In genomic region chr15:64151727-64152506, GRCh38 we compare ENCODE assay signal across 8 cellular contexts. TPM values are rescaled to one million over a fixed set of nuclear protein-coding genes. Genes with fewer than 3 reads are reported as not detected.
A peak's percentile ranks its signal among the peaks of the same experiment; 100 is the strongest.
DNase-seq lines count a peak whose midpoint lies in the region; ATAC-seq, FAIRE-seq and TF ChIP-seq lines count a peak whose summit lies in the region.

Gene SNX22 (plus strand): TSS chr15:64151731. CDS start chr15:64151776, 45 bp downstream.

- H3K27ac Mint-ChIP-seq in nephron: no peak within 1 kb of the TSS

- no peak within 1 kb of the TSS for H3K4ac ChIP-seq in H1 (replicated peaks; ENCODE audit: insufficient read length, low read depth, low read length)

- H3K9me3 Mint-ChIP-seq in nephron: no peaks in the 10 kb centered on the region

- H2BK20ac ChIP-seq in H1 (ENCODE audit: low read length): no peak within 1 kb of the TSS

- DNase-seq in NCI-H1092 treated with DMSO at 0.1 percent for 48 hours (lab: John Stamatoyannopoulos, UW): peak; percentile 32
- no peak for DNase-seq in NCI-H1092 (lab: John Stamatoyannopoulos, UW)
- peak in 1 of 2 experiments; percentile 78 for DNase-seq in H1 (ENCODE audit: low read depth in 1 of 2, low spot score in 2 of 2)
- DNase-seq in HEK293T (ENCODE audit: extremely low spot score): no peak
- no peak for DNase-seq in DMS153 treated with DMSO at 0.1 percent for 48 hours (lab: John Stamatoyannopoulos, UW; ENCODE audit: unreplicated experiment)

- H4K20me1 ChIP-seq in H1 (replicated peaks in 1 of 2; ENCODE audit: control insufficient read depth in 1 of 2, insufficient read depth in 2 of 2, low read length in 2 of 2): peaks cover 10 to 12% of the 10 kb centered on the region in 2 experiments

- TF ChIP-seq POLR2A in H1 (IDR thresholded peaks at IDR 0.05; ENCODE audit: control extremely low read depth in 1 of 2, low read depth in 2 of 2, low read length in 2 of 2): peak in 1 of 2 experiments; percentile 52; a peak in 2 of 3 replicates

- peaks cover 34% of the 10 kb centered on the region for H3K27me3 Mint-ChIP-seq in nephron (ENCODE audit: low read depth)

- H3K23me2 ChIP-seq in H1 (ENCODE audit: low read depth, low read length): peaks cover 9% of the 10 kb centered on the region; the same call in 1 of the 2 replicates

- no peak for FAIRE-seq in H1 (lab: Jason Lieb, UNC)

- H3K36me3 ChIP-seq in H1 (ENCODE audit: control insufficient read depth in 2 of 4, insufficient read depth in 4 of 4, low read length in 3 of 4): peaks cover 11 to 21% (median 15%) of the 10 kb centered on the region in 4 experiments; a peak in 7 of 8 replicates

- H3K18ac ChIP-seq in H1 (ENCODE audit: extremely low read depth, low read length): peak within 1 kb of the TSS; percentile 71

- no peak within 1 kb of the TSS for H4K5ac ChIP-seq in H1 (ENCODE audit: insufficient read length, low read depth, low read length)

- H4K8ac ChIP-seq in H1 (ENCODE audit: extremely low read depth, insufficient read depth, low read length): peak within 1 kb of the TSS; percentile 41

- ATAC-seq in HG02588 (IDR thresholded peaks at IDR 0.05; ENCODE audit: unreplicated experiment): peak; percentile 18
- ATAC-seq in SK-N-SH treated with all-trans-retinoic acid at 6 μM for 48 hours: peak; percentile 6

- no peak within 1 kb of the TSS for H2AK5ac ChIP-seq in H1 (ENCODE audit: low read depth, low read length)

- H3K23ac ChIP-seq in H1 (ENCODE audit: insufficient read length): no peak within 1 kb of the TSS

- peak within 1 kb of the TSS; percentile 83 to 87 (median 84) for H3K4me3 Mint-ChIP-seq in nephron

- peak within 1 kb of the TSS in 3 of 4 experiments; percentile 20 to 89 (median 46); a peak in 4 of 7 replicates for H3K9ac ChIP-seq in H1 (replicated peaks in 1 of 4; ENCODE audit: extremely low read depth in 1 of 4, low read depth in 3 of 4, low read length in 3 of 4)

- H3K27me3 ChIP-seq in H1 (replicated peaks in 1 of 4; ENCODE audit: control insufficient read depth in 3 of 4, extremely low read depth in 1 of 4, insufficient read depth in 3 of 4, low read length in 3 of 4): peaks cover 0 to 18% (median 14%) of the 10 kb centered on the region in 4 experiments; a peak in 5 of 7 replicates

- peaks cover 19% of the 10 kb centered on the region for H3K36me3 Mint-ChIP-seq in nephron (ENCODE audit: low read depth)

- H2AFZ ChIP-seq in H1 (ENCODE audit: low read length): peak within 1 kb of the TSS; percentile 99; the same call in 1 of the 2 replicates

- no peak for TF ChIP-seq RAD21 in H1 (IDR thresholded peaks at IDR 0.05 in 1 of 2, conservative IDR thresholded peaks at IDR 0.05 in 1 of 2; ENCODE audit: low read depth in 2 of 2, low read length in 2 of 2)

- no peak within 1 kb of the TSS for H2BK5ac ChIP-seq in H1 (ENCODE audit: low read depth, low read length)

- no peaks in the 10 kb centered on the region for H3K9me3 ChIP-seq in H1 (ENCODE audit: insufficient read depth in 2 of 2, low read depth in 1 of 2, low read length in 1 of 2)

- H3K4me1 Mint-ChIP-seq in nephron: peaks cover 29% of the 10 kb centered on the region

- no peak within 1 kb of the TSS for H2BK120ac ChIP-seq in H1 (replicated peaks; ENCODE audit: low read depth, low read length)

- H3K4me2 ChIP-seq in H1 (ENCODE audit: insufficient read depth in 1 of 2, low read depth in 2 of 2, low read length in 2 of 2): peak within 1 kb of the TSS; percentile 61 to 99

- no peak within 1 kb of the TSS for H4K91ac ChIP-seq in H1 (replicated peaks; ENCODE audit: insufficient read length, low read length)

- no peak for TF ChIP-seq EP300 in H1 (IDR thresholded peaks at IDR 0.05; ENCODE audit: borderline replicate concordance in 1 of 2, low read depth in 2 of 2, low read length in 2 of 2)

- H3K79me1 ChIP-seq in H1 (ENCODE audit: low read depth, low read length): no peaks in the 10 kb centered on the region

- CTCF ChIA-PET in H1 (lab: Charles Lee; ENCODE audit: partially characterized antibody): interaction anchor here (0.6 to 3.2 kb wide), 4 partner anchors 10 to 374 kb away, joined by 3 to 23 read pairs (median 8); partner anchors contain the start of gene PPIB
- CTCF ChIA-PET in HEK293T (lab: Yijun Ruan, JAX): interaction anchor here (0.6 kb wide), 1 partner anchor 535 kb away, joined by 3 read pairs; no protein-coding TSS in a partner anchor

- no peak within 1 kb of the TSS for H3K14ac ChIP-seq in H1 (ENCODE audit: insufficient read length)

- H3K27ac ChIP-seq in H1 (ENCODE audit: low read depth, low read length): no peak within 1 kb of the TSS

- H2BK15ac ChIP-seq in H1 (ENCODE audit: low read length): peak within 1 kb of the TSS; percentile 92; the same call in 1 of the 2 replicates

- H3K4me1 ChIP-seq in H1 (replicated peaks in 1 of 4; ENCODE audit: control insufficient read depth in 3 of 4, insufficient read depth in 4 of 4, low read length in 3 of 4): peaks cover 0 to 12% (median 8%) of the 10 kb centered on the region in 4 experiments; a peak in 6 of 7 replicates

- WGBS in H1 (ENCODE audit: extremely low coverage in 1 of 2, insufficient coverage in 1 of 2, insufficient read length in 1 of 2, insufficient replicate concordance in 2 of 2, low coverage in 1 of 2, low lambda C conversion rate in 2 of 2, missing lambda C conversion rate in 1 of 2), 2 experiments: 1% methylated on average over 45 of the region's 83 CpGs; no CpG with 5 or more reads in 1 of the 2 experiments

- TF ChIP-seq CTCF in H1 (IDR thresholded peaks at IDR 0.05; ENCODE audit: control extremely low read depth in 1 of 3, insufficient read depth in 1 of 3, low read depth in 1 of 3, low read length in 3 of 3): no peak
- TF ChIP-seq CTCF in nephron (IDR thresholded peaks at IDR 0.05; ENCODE audit: unreplicated experiment in 3 of 3): no peak

- H2BK12ac ChIP-seq in H1 (ENCODE audit: low read depth, low read length): no peak within 1 kb of the TSS

- H3K56ac ChIP-seq in H1 (replicated peaks; ENCODE audit: insufficient read length, low read depth, low read length): peak within 1 kb of the TSS; percentile 27

- POLR2A ChIA-PET in H1 (lab: Charles Lee; ENCODE audit: partially characterized antibody) (interaction anchor here (0.6 to 3.0 kb wide), 5 partner anchors 11 to 534 kb away, joined by 3 to 34 read pairs (median 4); partner anchors contain the start of genes CIAO2A and PPIB), HEK293T (lab: Yijun Ruan, JAX) (interaction anchor here (2.3 kb wide), 1 partner anchor 11 kb away, joined by 9 read pairs; the partner anchor contains the start of gene PPIB)

- no peaks in the 10 kb centered on the region for H3K79me2 ChIP-seq in H1 (ENCODE audit: control insufficient read depth in 1 of 2, insufficient read depth in 2 of 2, low read length in 2 of 2)

- peak within 1 kb of the TSS; percentile 54 to 93 (median 74) for H3K4me3 ChIP-seq in H1 (ENCODE audit: extremely low read depth in 1 of 4, insufficient read depth in 2 of 4, low read depth in 3 of 4, low read length in 4 of 4)

TF ChIP-seq in SK-N-SH treated with all-trans-retinoic acid at 6 μM for 48 hours, 23 proteins besides CTCF, POLR2A, EP300 and RAD21 (continues in another document):
- no peak for TF ChIP-seq RARB (CRISPR knock-in tag; IDR thresholded peaks at IDR 0.05)

TF ChIP-seq in H1, 55 proteins besides CTCF, POLR2A, EP300 and RAD21 (continues in another document):
- no peak for TF ChIP-seq TAF1 (IDR thresholded peaks at IDR 0.05; ENCODE audit: low read depth, low read length)
- peak; percentile 38; the same call in 1 of the 2 replicates for TF ChIP-seq FOSL1 (IDR thresholded peaks at IDR 0.05; ENCODE audit: insufficient read depth, low read depth, low read length)
- peak; percentile 74 for TF ChIP-seq PHF8 (conservative IDR thresholded peaks at IDR 0.05; ENCODE audit: low read depth, low read length)
- TF ChIP-seq NANOG (IDR thresholded peaks at IDR 0.05; ENCODE audit: insufficient read depth, low read depth, low read length, poor library complexity, severe bottlenecking): no peak
- no peak for TF ChIP-seq RXRA (IDR thresholded peaks at IDR 0.05; ENCODE audit: insufficient read depth, low read depth, low read length)
- peak; percentile 51 for TF ChIP-seq EZH2 (IDR thresholded peaks at IDR 0.05; ENCODE audit: low read depth, low read length, severe bottlenecking)
- TF ChIP-seq POLR2AphosphoS5 (IDR thresholded peaks at IDR 0.05; ENCODE audit: low read depth, low read length): no peak
- TF ChIP-seq MAFK (IDR thresholded peaks at IDR 0.05; ENCODE audit: low read depth, low read length): no peak
- TF ChIP-seq KDM4A (IDR thresholded peaks at IDR 0.05; ENCODE audit: low read depth, low read length, severe bottlenecking): peak; percentile 73

TF ChIP-seq in HEK293T, 16 proteins besides CTCF, POLR2A, EP300 and RAD21:
- TF ChIP-seq ARNT (IDR thresholded peaks at IDR 0.05): no peak
- no peak for TF ChIP-seq SUZ12 (IDR thresholded peaks at IDR 0.05)
- no peak for TF ChIP-seq SP1 (IDR thresholded peaks at IDR 0.05)
- TF ChIP-seq FOXA1 (IDR thresholded peaks at IDR 0.05): no peak
- TF ChIP-seq LEF1 (IDR thresholded peaks at IDR 0.05; ENCODE audit: borderline replicate concordance): no peak
- no peak for TF ChIP-seq ELF4 (IDR thresholded peaks at IDR 0.05)
- no peak for TF ChIP-seq BHLHE40 (IDR thresholded peaks at IDR 0.05; ENCODE audit: borderline replicate concordance)
- no peak for TF ChIP-seq PKNOX1 (IDR thresholded peaks at IDR 0.05)
- no peak for TF ChIP-seq CTBP1 (IDR thresholded peaks at IDR 0.05; ENCODE audit: borderline replicate concordance)
- TF ChIP-seq TARDBP (IDR thresholded peaks at IDR 0.05): no peak
- no peak for TF ChIP-seq NFRKB (IDR thresholded peaks at IDR 0.05)

RNA-seq across cellular contexts. Expression of gene SNX22, which starts in this region (rescaled TPM):
- total RNA-seq in H1 (2021; fragmentation: NEBNext Ultra II Directional; extraction: Animal tissue kit (Norgen Biotek cat#: 25700)): 4.9 and 5.1 TPM in 2 replicates
- 4.9 and 7.5 TPM in 2 replicates for polyA plus RNA-seq in H1 (2011; rRNA removed)
- 4.8 TPM for polyA plus RNA-seq in H1 (2011; cell fraction: cytosol; rRNA removed)
- polyA plus RNA-seq in H1 (2011; cell fraction: nucleus; rRNA removed): 22.3 TPM
- polyA plus RNA-seq in H1 (2012, experiment 1 of 2): 6.0 to 7.3 TPM (median 6.5 TPM) in 4 replicates
- polyA plus RNA-seq in H1 (2012, experiment 2 of 2): 3.8 TPM
- polyA plus RNA-seq in H1 (2013, experiment 1 of 2): 3.7 TPM
- polyA plus RNA-seq in H1 (2013, experiment 2 of 2): 3.7 TPM
- 5.5 and 6.7 TPM in 2 replicates for polyA minus RNA-seq in H1 (2011; rRNA and poly(A)+ RNA removed)
- polyA minus RNA-seq in H1 (2011; cell fraction: cytosol; rRNA and poly(A)+ RNA removed): 3.9 TPM
- 13.7 TPM for polyA minus RNA-seq in H1 (2011; cell fraction: nucleus; rRNA and poly(A)+ RNA removed)
